In genomic region chr6:45920819-45921511, GRCh38 we compare ENCODE assay signal across 13 cellular contexts.
DNase-seq lines count a peak whose midpoint lies in the region; ATAC-seq and FAIRE-seq lines count a peak whose summit lies in the region.
"Had no signal": no experiment of that assay in that cellular context is flagged by ENCODE, and none has a peak within 500 bp of the region (broad histone marks: within the 10 kb centered on the region; RNA-seq: fewer than 3 reads in every experiment).

No MANE protein-coding gene starts in this region.

- H2AK5ac ChIP-seq in trophoblast cell (ENCODE audit: low read length) = no peak overlapping the region

- no peak overlapping the region for H2BK5ac ChIP-seq in trophoblast cell (ENCODE audit: low read depth, low read length, poor library complexity)

- H3K9me3 ChIP-seq in trophoblast cell (ENCODE audit: insufficient read depth, low read depth, low read length) = no peaks in the 10 kb centered on the region
- H3K9me3 ChIP-seq: vagina had no signal

- no peak overlapping the region for H3K4me3 ChIP-seq in trophoblast cell (ENCODE audit: low read depth, low read length)
- H3K4me3 ChIP-seq: vagina had no signal

- H4K91ac ChIP-seq in trophoblast cell (ENCODE audit: low read depth, low read length) = no peak overlapping the region

- no peak overlapping the region for H4K8ac ChIP-seq in trophoblast cell (ENCODE audit: low read depth, low read length)

- H4K12ac ChIP-seq in trophoblast cell (ENCODE audit: low read depth, low read length) = no peak overlapping the region

- peak; percentile 14 for DNase-seq in GM18507 (ENCODE audit: extremely low spot score, insufficient read length, low read depth)
- DNase-seq in activated CD4-positive, alpha-beta T cell treated with anti-CD3 and anti-CD28 coated beads, Interleukin-2, amount 50 U/mL, for 48 hours = peak; percentile 11 to 27
- no peak for DNase-seq in NCI-H345 treated with DMSO at 0.1 percent for 48 hours (lab: John Stamatoyannopoulos, UW; ENCODE audit: unreplicated experiment)
- DNase-seq in activated naive CD4-positive, alpha-beta T cell treated with Interleukin-2 at 50 U/mL for 16 hours = no peak
- DNase-seq in GOT3 (lab: John Stamatoyannopoulos, UW) = no peak
- DNase-seq in trophoblast cell = no peak
- DNase-seq: activated gamma-delta T cell; DMS79; effector CD8-positive, alpha-beta T cell; NCI-H2029 treated with DMSO at 0.1 percent for 48 hours had no signal

- H2BK120ac ChIP-seq in trophoblast cell (ENCODE audit: insufficient read depth, low read length, poor library complexity) = no peak overlapping the region

- H3K9ac ChIP-seq in trophoblast cell (ENCODE audit: low read length) = no peak overlapping the region

- H3K4me1 ChIP-seq in trophoblast cell (ENCODE audit: control insufficient read depth in 1 of 2, insufficient read depth in 2 of 2, low read length in 2 of 2) = peaks cover 0 to 2% of the 10 kb centered on the region in 2 experiments
- H3K4me1 ChIP-seq: vagina had no signal

- H3K79me2 ChIP-seq in trophoblast cell (ENCODE audit: control insufficient read depth, insufficient read depth, low read length, poor library complexity) = no peaks in the 10 kb centered on the region

- H3K79me1 ChIP-seq in trophoblast cell (ENCODE audit: low read length) = no peaks in the 10 kb centered on the region

- no peaks in the 10 kb centered on the region for H3K27me3 ChIP-seq in trophoblast cell (ENCODE audit: insufficient read depth, low read length)
- H3K27me3 ChIP-seq: vagina had no signal

- H3K4me2 ChIP-seq in trophoblast cell (ENCODE audit: low read length) = no peak overlapping the region

- no CpG with 5 or more reads among the region's 5 CpGs for WGBS in trophoblast cell (ENCODE audit: extremely low coverage, insufficient coverage, insufficient read length)

- no peak overlapping the region for H3K4ac ChIP-seq in trophoblast cell (ENCODE audit: low read depth, low read length)

- FAIRE-seq in GM18507 (lab: Jason Lieb, UNC) = peak; percentile 48

- H2BK12ac ChIP-seq in trophoblast cell (ENCODE audit: low read length) = no peak overlapping the region

- ATAC-seq in GM19395 (IDR thresholded peaks at IDR 0.05; ENCODE audit: unreplicated experiment) (peak; percentile 69), HG02970 (IDR thresholded peaks at IDR 0.05; ENCODE audit: low FRiP score, unreplicated experiment) (peak; percentile 59)

- H3K27ac ChIP-seq in trophoblast cell (ENCODE audit: low read depth, low read length) = no peak overlapping the region
- H3K27ac ChIP-seq: vagina had no signal

- no peak overlapping the region for H3K14ac ChIP-seq in trophoblast cell (ENCODE audit: low read length)

- no peak overlapping the region for H3K23ac ChIP-seq in trophoblast cell (ENCODE audit: low read length)

- H2AFZ ChIP-seq in trophoblast cell (ENCODE audit: insufficient read depth, low read length, poor library complexity) = no peak overlapping the region

- no peak overlapping the region for H3K18ac ChIP-seq in trophoblast cell (ENCODE audit: low read length)

- no peaks in the 10 kb centered on the region for H3K36me3 ChIP-seq in trophoblast cell (ENCODE audit: control insufficient read depth in 1 of 2, insufficient read depth in 2 of 2, low read length in 2 of 2)
- H3K36me3 ChIP-seq: vagina had no signal

Comparison
In these comparisons a context has a peak if more than half of its experiments do, and no peak if none do; other contexts are left out.
1. DNase-seq: peak in GM18507 (single experiment) and activated CD4-positive, alpha-beta T cell treated with anti-CD3 and anti-CD28 coated beads, Interleukin-2, amount 50 U/mL, for 48 hours (2 of 2); none in NCI-H345 treated with DMSO at 0.1 percent for 48 hours (single experiment), activated naive CD4-positive, alpha-beta T cell treated with Interleukin-2 at 50 U/mL for 16 hours (single experiment), GOT3 (single experiment) and trophoblast cell (0 of 2).